In the genomic region with DNA sequence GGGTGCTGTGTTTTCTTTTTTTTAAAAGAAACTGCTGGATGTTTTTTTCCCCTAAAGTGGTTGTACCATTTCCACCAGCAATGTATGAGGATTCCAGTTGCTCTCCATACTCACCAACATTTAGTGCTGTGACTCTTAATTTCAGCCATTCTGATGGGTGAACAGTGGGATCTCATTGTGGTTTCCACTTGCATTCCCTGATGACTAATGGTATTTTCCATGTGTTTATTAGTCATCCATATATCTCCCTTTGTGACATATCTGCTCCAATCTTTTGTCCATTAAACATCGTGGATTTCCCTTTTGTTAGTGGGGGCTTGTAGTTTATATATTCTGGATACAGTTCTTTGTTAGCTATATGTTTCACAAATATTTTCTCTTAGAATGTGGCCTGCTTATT, we compare ENCODE assay signal across 16 cellular contexts.
DNase-seq lines count a peak whose midpoint lies in the region; ATAC-seq, FAIRE-seq and TF ChIP-seq lines count a peak whose summit lies in the region.
"Had no signal": no experiment of that assay in that cellular context is flagged by ENCODE, and none has a peak within 500 bp of the region (broad histone marks: within the 10 kb centered on the region; RNA-seq: fewer than 3 reads in every experiment).

No MANE protein-coding gene starts in this region.

- H3K9me1 ChIP-seq in IMR-90 (ENCODE audit: insufficient read depth, low read length): no peaks in the 10 kb centered on the region

- H3K4me2 ChIP-seq in IMR-90 (ENCODE audit: low read depth, low read length): no peak overlapping the region

- DNase-seq in COLO829 (ENCODE audit: low spot score) (peak; percentile 68), IMR-90 (peak; percentile 77), bronchial epithelial cell (ENCODE audit: low read depth) (peak; percentile 84), kidney epithelial cell (ENCODE audit: low read depth) (peak; percentile 72), DMS53 (lab: John Stamatoyannopoulos, UW) (no peak), DMS153 treated with DMSO at 0.1 percent for 48 hours (lab: John Stamatoyannopoulos, UW; ENCODE audit: unreplicated experiment) (no peak)
- DNase-seq: dorsolateral prefrontal cortex; GDM1; H7; kidney; psoas muscle; stimulated activated CD4-positive, alpha-beta T cell treated with anti-CD3 and anti-CD28 coated beads, Interleukin-4, amount 100 ng/mL, for 24 hours; uterus had no signal

- H2AK5ac ChIP-seq in IMR-90 (ENCODE audit: low read depth, low read length): no peak overlapping the region

- intact Hi-C loops in IMR-90 (cut with micrococcal nuclease): no loop called here

- no peak for TF ChIP-seq POLR2A in IMR-90 (IDR thresholded peaks at IDR 0.05; ENCODE audit: low read depth, low read length)

- no peak overlapping the region for H3K4ac ChIP-seq in IMR-90 (ENCODE audit: low read depth, low read length)

- no peak overlapping the region for H2AFZ ChIP-seq in IMR-90 (replicated peaks; ENCODE audit: low read length, poor library complexity)

- H3K56ac ChIP-seq in IMR-90 (ENCODE audit: extremely low read depth, insufficient read depth, low read length): no peak overlapping the region

- peaks cover 15% of the 10 kb centered on the region for H3K27me3 ChIP-seq in IMR-90 (ENCODE audit: control insufficient read depth, insufficient read depth, low read length)
- H3K27me3 ChIP-seq in bronchial epithelial cell (ENCODE audit: control insufficient read depth, insufficient read depth, low read length): no peaks in the 10 kb centered on the region
- H3K27me3 ChIP-seq in kidney epithelial cell (ENCODE audit: control insufficient read depth, insufficient read depth, low read length): no peaks in the 10 kb centered on the region
- H3K27me3 ChIP-seq: dorsolateral prefrontal cortex, uterus had no signal

- H2BK120ac ChIP-seq in IMR-90 (ENCODE audit: low read depth, low read length): no peak overlapping the region

- H3K18ac ChIP-seq in IMR-90 (ENCODE audit: low read depth, low read length): no peak overlapping the region

- no peak overlapping the region for H4K91ac ChIP-seq in IMR-90 (ENCODE audit: insufficient read depth, low read depth, low read length)

- H3K4me3 ChIP-seq in IMR-90 (ENCODE audit: insufficient read depth, low read depth, low read length): no peak overlapping the region
- H3K4me3 ChIP-seq in bronchial epithelial cell (ENCODE audit: low read depth, low read length): no peak overlapping the region
- H3K4me3 ChIP-seq in kidney epithelial cell (ENCODE audit: low read depth, low read length): no peak overlapping the region
- H3K4me3 ChIP-seq: dorsolateral prefrontal cortex, psoas muscle, uterus had no signal

- no peak overlapping the region for H3K23ac ChIP-seq in IMR-90 (ENCODE audit: low read depth, low read length)

- WGBS in IMR-90 (ENCODE audit: extremely low coverage in 2 of 2, insufficient read length in 1 of 2), 2 experiments: no CpG with 5 or more reads among the region's 1 CpG

- H3K9ac ChIP-seq in IMR-90 (ENCODE audit: low read depth, low read length): no peak overlapping the region

- no peak overlapping the region for H2BK5ac ChIP-seq in IMR-90 (ENCODE audit: low read depth, low read length, poor library complexity, severe bottlenecking)

- no peak for TF ChIP-seq RAD21 in IMR-90 (IDR thresholded peaks at IDR 0.05; ENCODE audit: low read length)

- no peak overlapping the region for H2AK9ac ChIP-seq in IMR-90 (replicated peaks; ENCODE audit: low read depth, low read length, poor library complexity)

- FAIRE-seq in bronchial epithelial cell (lab: Jason Lieb, UNC): no peak
- FAIRE-seq: kidney had no signal

- ATAC-seq in IMR-90 (ENCODE audit: low read depth) (no peak; the same call in 1 of the 2 replicates), GM21447 (IDR thresholded peaks at IDR 0.05; ENCODE audit: unreplicated experiment) (no peak), HG03439 (IDR thresholded peaks at IDR 0.05; ENCODE audit: unreplicated experiment) (no peak)
- ATAC-seq: psoas muscle; stimulated activated effector memory CD8-positive, alpha-beta T cell treated with anti-CD3 and anti-CD28 coated beads, Interleukin-12 subunit alpha, Interleukin-12 subunit beta, amount 100 ng/mL, for 72 hours had no signal

- peaks cover 6% of the 10 kb centered on the region; the same call in 1 of the 2 replicates for H3K9me3 ChIP-seq in IMR-90 (ENCODE audit: control insufficient read depth, insufficient read depth, low read length)
- H3K9me3 ChIP-seq: uterus had no signal

- dilution Hi-C loops in IMR-90 (cut with HindIII; ENCODE audit: low sequenced_read_pairs, unreplicated experiment): no loop called here

- H4K5ac ChIP-seq in IMR-90 (ENCODE audit: low read depth, low read length): no peak overlapping the region

- H4K8ac ChIP-seq in IMR-90 (ENCODE audit: low read depth in 2 of 2, low read length in 2 of 2): no peak overlapping the region

- no peak overlapping the region for H2BK20ac ChIP-seq in IMR-90 (ENCODE audit: low read depth, low read length)

- in situ Hi-C loops in IMR-90 (cut with MboI; ENCODE audit: low sequenced_read_pairs): no loop called here

- POLR2A ChIA-PET in IMR-90 (lab: Charles Lee; ENCODE audit: unreplicated experiment): no interaction called here

- no peaks in the 10 kb centered on the region for H4K20me1 ChIP-seq in IMR-90 (ENCODE audit: insufficient read depth, low read length)

- H2BK15ac ChIP-seq in IMR-90 (ENCODE audit: low read depth, low read length): no peak overlapping the region

- no peaks in the 10 kb centered on the region for H3K79me1 ChIP-seq in IMR-90 (ENCODE audit: low read depth in 1 of 2, low read length in 2 of 2)

- H3K36me3 ChIP-seq in IMR-90 (ENCODE audit: control insufficient read depth, insufficient read depth, low read length): no peaks in the 10 kb centered on the region
- no peaks in the 10 kb centered on the region for H3K36me3 ChIP-seq in bronchial epithelial cell (ENCODE audit: control insufficient read depth, insufficient read depth, low read length)
- no peaks in the 10 kb centered on the region for H3K36me3 ChIP-seq in kidney epithelial cell (ENCODE audit: control insufficient read depth, insufficient read depth, low read length)
- H3K36me3 ChIP-seq: uterus had no signal

- TF ChIP-seq CTCF in IMR-90 (conservative IDR thresholded peaks at IDR 0.05; ENCODE audit: low read depth, low read length) (no peak), bronchial epithelial cell (IDR thresholded peaks at IDR 0.05; ENCODE audit: insufficient read depth, low read length, severe bottlenecking) (no peak), kidney epithelial cell (IDR thresholded peaks at IDR 0.05; ENCODE audit: insufficient read depth, low read length, poor library complexity, severe bottlenecking) (no peak)

- no peak overlapping the region for H3K27ac ChIP-seq in IMR-90 (ENCODE audit: insufficient read depth, low read length)
- H3K27ac ChIP-seq: dorsolateral prefrontal cortex, psoas muscle, uterus had no signal

- no TSS peak for BruUV-seq in IMR-90 (replicated peaks; lab: Mats Ljungman, UMichigan)

- H3K14ac ChIP-seq in IMR-90 (replicated peaks; ENCODE audit: low read depth, low read length): no peak overlapping the region

- H3K4me1 ChIP-seq in IMR-90 (ENCODE audit: control insufficient read depth, insufficient read depth, low read length): no peaks in the 10 kb centered on the region
- H3K4me1 ChIP-seq: psoas muscle, uterus had no signal

- CTCF ChIA-PET in IMR-90 (lab: Yijun Ruan, JAX): no interaction called here

TF ChIP-seq in IMR-90, 13 proteins besides CTCF, POLR2A, EP300 and RAD21:
- TF ChIP-seq FOS (IDR thresholded peaks at IDR 0.05; ENCODE audit: low read depth, low read length) (peak; percentile 54; the same call in 1 of the 2 replicates), RFX5 (IDR thresholded peaks at IDR 0.05; ENCODE audit: low read depth, low read length) (no peak)

Comparison
In these comparisons a context has a peak if more than half of its experiments do, and no peak if none do; other contexts are left out.
1. DNase-seq: peak in COLO829 (single experiment), IMR-90 (single experiment), bronchial epithelial cell (single experiment) and kidney epithelial cell (single experiment); none in DMS53 (single experiment) and DMS153 treated with DMSO at 0.1 percent for 48 hours (single experiment).